Comparison of ENCODE assay signal across 8 cellular contexts in genomic region chr12:19042196-19042595, GRCh38.
"Had no signal": no experiment of that assay in that cellular context is flagged by ENCODE, and none has a peak within 500 bp of the region (broad histone marks: within the 10 kb centered on the region; RNA-seq: fewer than 3 reads in every experiment).

No MANE protein-coding gene starts in this region.

- H3K9ac ChIP-seq: GM23248 had no signal

- H3K4me3 ChIP-seq: GM23248, HAP-1 had no signal

- H2AFZ ChIP-seq: GM23248 had no signal

- H3K36me3 ChIP-seq: HAP-1 had no signal

- H3K36me3 Mint-ChIP-seq: IgD-negative memory B cell had no signal

- H3K27ac Mint-ChIP-seq: HFFc6, IgD-negative memory B cell had no signal

- H3K27ac ChIP-seq: GM23248, HL-60 had no signal

- H3K9me3 ChIP-seq: HAP-1 had no signal

- H3K4me3 Mint-ChIP-seq: HFFc6, IgD-negative memory B cell had no signal

- H3K4me1 Mint-ChIP-seq: IgD-negative memory B cell had no signal

- H3K9me3 Mint-ChIP-seq: HFFc6 had no signal

- DNase-seq: GM23248, GOT3, H7, HFFc6, KBM-7 had no signal
